18 cellular contexts compared by ENCODE assay signal in genomic region chr12:15919491-15919890, GRCh38. TPM values are rescaled to one million over a fixed set of nuclear protein-coding genes. Genes with fewer than 3 reads are reported as not detected.
A peak's percentile ranks its signal among the peaks of the same experiment; 100 is the strongest.
DNase-seq lines count a peak whose midpoint lies in the region; ATAC-seq and TF ChIP-seq lines count a peak whose summit lies in the region.
"Had no signal": no experiment of that assay in that cellular context is flagged by ENCODE, and none has a peak within 500 bp of the region (broad histone marks: within the 10 kb centered on the region; RNA-seq: fewer than 3 reads in every experiment).

No MANE protein-coding gene starts in this region.

- H3K9me3 Mint-ChIP-seq in endothelial cell (ENCODE audit: unreplicated experiment) (no peaks in the 10 kb centered on the region), nephron (no peaks in the 10 kb centered on the region)

- H3K27me3 Mint-ChIP-seq in endothelial cell (ENCODE audit: unreplicated experiment): no peaks in the 10 kb centered on the region
- no peaks in the 10 kb centered on the region for H3K27me3 Mint-ChIP-seq in nephron (ENCODE audit: low read depth)

- ATAC-seq in left cardiac atrium (no peak), GM18907 (IDR thresholded peaks at IDR 0.05; ENCODE audit: unreplicated experiment) (no peak), esophagus mucosa (no peak)
- ATAC-seq: PC-3 had no signal

- intact Hi-C loops in left cardiac atrium (cut with DNase I): no loop called here

- H3K4me1 ChIP-seq in cardiac muscle cell (ENCODE audit: low read depth) (peaks cover 5% of the 10 kb centered on the region), stomach smooth muscle (ENCODE audit: control insufficient read depth, insufficient read depth, low read length) (peaks cover 19% of the 10 kb centered on the region)

- H3K4me3 Mint-ChIP-seq in endothelial cell (ENCODE audit: unreplicated experiment) (no peak overlapping the region), nephron (no peak overlapping the region)

- H3K27ac ChIP-seq in cardiac muscle cell (peak overlapping the region; percentile 70), stomach smooth muscle (ENCODE audit: low read length) (peak overlapping the region; percentile 62)
- H3K27ac ChIP-seq: C4-2B, RWPE1 had no signal

- no peak for DNase-seq in cardiac muscle cell (ENCODE audit: low read depth in 1 of 2, low spot score in 1 of 2)
- no peak for DNase-seq in left cardiac atrium
- no peak for DNase-seq in endothelial cell (ENCODE audit: low spot score)
- DNase-seq in DMS153 treated with DMSO at 0.1 percent for 48 hours (lab: John Stamatoyannopoulos, UW; ENCODE audit: unreplicated experiment): no peak
- DNase-seq: DMS 273 treated with DMSO at 0.1 percent for 48 hours; GOT3; KG1; NCI-H1048; NCI-H1694; NCI-H526 treated with DMSO at 0.1 percent for 48 hours; NK-92 treated with Interleukin-12 subunit alpha and Interleukin-12 subunit beta, amount 100 ng/mL, for 24 hours; PC-3 had no signal

- H3K36me3 ChIP-seq in cardiac muscle cell: no peaks in the 10 kb centered on the region
- no peaks in the 10 kb centered on the region for H3K36me3 ChIP-seq in stomach smooth muscle (ENCODE audit: control insufficient read depth in 2 of 2, insufficient read depth in 2 of 2, low read length in 2 of 2)

- H3K4me3 ChIP-seq in cardiac muscle cell (no peak overlapping the region), stomach smooth muscle (ENCODE audit: low read length in 2 of 2) (no peak overlapping the region)

- peak overlapping the region in 1 of 2 donors; percentile 13 for H3K9ac ChIP-seq in stomach smooth muscle (ENCODE audit: low read length in 2 of 2)

- H3K27me3 ChIP-seq in cardiac muscle cell (no peaks in the 10 kb centered on the region), stomach smooth muscle (ENCODE audit: control insufficient read depth in 1 of 2, insufficient read depth in 2 of 2, low read length in 2 of 2) (no peaks in the 10 kb centered on the region)

- H3K9me3 ChIP-seq in cardiac muscle cell (ENCODE audit: low read depth): no peaks in the 10 kb centered on the region
- H3K9me3 ChIP-seq in stomach smooth muscle (ENCODE audit: control insufficient read depth in 2 of 2, low read length in 2 of 2): no peaks in the 10 kb centered on the region

- peaks cover 4% of the 10 kb centered on the region for H3K36me3 Mint-ChIP-seq in endothelial cell (ENCODE audit: low read depth, unreplicated experiment)
- H3K36me3 Mint-ChIP-seq in nephron (ENCODE audit: low read depth): peaks cover 4% of the 10 kb centered on the region

- TF ChIP-seq CTCF in cardiac muscle cell (IDR thresholded peaks at IDR 0.05; ENCODE audit: low read depth, low read length) (no peak), endothelial cell (IDR thresholded peaks at IDR 0.05; ENCODE audit: unreplicated experiment) (no peak), nephron (IDR thresholded peaks at IDR 0.05; ENCODE audit: unreplicated experiment in 3 of 3) (no peak)

- H3K4me1 Mint-ChIP-seq in endothelial cell (ENCODE audit: unreplicated experiment): peaks cover 21% of the 10 kb centered on the region
- peaks cover 20% of the 10 kb centered on the region for H3K4me1 Mint-ChIP-seq in nephron

- H3K27ac Mint-ChIP-seq in endothelial cell (ENCODE audit: unreplicated experiment) (peak overlapping the region; percentile 58), nephron (peak overlapping the region; percentile 37 to 75 (median 66))

RNA-seq across cellular contexts. Expression of gene DERA, which starts 8.4 kb away (rescaled TPM):
- total RNA-seq in cardiac muscle cell (15.2 and 23.9 TPM in 2 replicates), left cardiac atrium (10 to 100 TPM; 15.7 to 21.0 TPM), endothelial cell (ENCODE audit: unreplicated experiment) (50.3 TPM), esophagus mucosa (40.4 TPM)
- 30.7 and 31.2 TPM in 2 replicates for polyA plus RNA-seq in cardiac muscle cell

RNA-seq across cellular contexts. Expression of gene STRAP, which starts 37.3 kb away (rescaled TPM):
- total RNA-seq in cardiac muscle cell (81.6 and 91.1 TPM in 2 replicates), left cardiac atrium (100 to 1,000 TPM in 1 of 2 donors, 10 to 100 TPM in 1; 96.4 to 128 TPM), endothelial cell (ENCODE audit: unreplicated experiment) (138 TPM), esophagus mucosa (74.0 TPM)
- polyA plus RNA-seq in cardiac muscle cell: 257 and 261 TPM in 2 replicates
